In genomic region chr21:25734654-25735220, GRCh38 we compare ENCODE assay signal across 8 cellular contexts. TPM values are rescaled to one million over a fixed set of nuclear protein-coding genes. Genes with fewer than 3 reads are reported as not detected.
DNase-seq lines count a peak whose midpoint lies in the region; ATAC-seq, FAIRE-seq and TF ChIP-seq lines count a peak whose summit lies in the region.

Gene ATP5PF, minus strand, starts transcription at chr21:25734904. Its CDS starts 5,110 bp downstream, at chr21:25729794.
Gene GABPA, plus strand, starts transcription at chr21:25734972. Its CDS starts 6,627 bp downstream, at chr21:25741599.

- peak within 1 kb of the TSS; percentile 91 to 98 (median 96) for H3K4me3 ChIP-seq in esophagus squamous epithelium

- intact Hi-C loops in esophagus squamous epithelium (cut with DNase I), result no loop called here

- no peaks in the 10 kb centered on the region for H3K27me3 ChIP-seq in esophagus squamous epithelium

- H3K9me3 Mint-ChIP-seq in activated T-cell treated with anti-CD3 and anti-CD28 coated beads, Interleukin-2, amount 50 U/mL, for 72 hours, result no peaks in the 10 kb centered on the region

- H3K4me1 Mint-ChIP-seq in activated T-cell treated with anti-CD3 and anti-CD28 coated beads, Interleukin-2, amount 50 U/mL, for 72 hours (ENCODE audit: low read depth), result peaks cover 63% of the 10 kb centered on the region

- H3K27ac ChIP-seq in KOPT-K1 (ENCODE audit: low read depth, low read length, poor library complexity, severe bottlenecking), result peak within 1 kb of the TSS; percentile 97
- peak within 1 kb of the TSS; percentile 99 for H3K27ac ChIP-seq in esophagus squamous epithelium

- H3K36me3 Mint-ChIP-seq in activated T-cell treated with anti-CD3 and anti-CD28 coated beads, Interleukin-2, amount 50 U/mL, for 72 hours (ENCODE audit: insufficient read depth in 2 of 2), result peaks cover 7 to 10% of the 10 kb centered on the region in 2 donors

- peaks cover 9 to 65% (median 40%) of the 10 kb centered on the region in 3 donors for H3K4me1 ChIP-seq in esophagus squamous epithelium

- H3K9me3 ChIP-seq in KOPT-K1 (ENCODE audit: insufficient read depth, low read length, poor library complexity, severe bottlenecking) (no peaks in the 10 kb centered on the region), esophagus squamous epithelium (no peaks in the 10 kb centered on the region)

- WGBS in esophagus squamous epithelium, 2 donors, result 0% methylated on average over 16 to 22 of the region's 33 CpGs

- H3K27ac Mint-ChIP-seq in activated T-cell treated with anti-CD3 and anti-CD28 coated beads, Interleukin-2, amount 50 U/mL, for 72 hours, result peak within 1 kb of the TSS; percentile 100

- peak in 3 of 4 donors; percentile 73 to 90 (median 81) for TF ChIP-seq POLR2A in esophagus squamous epithelium (IDR thresholded peaks at IDR 0.05)

- TF ChIP-seq CTCF in esophagus squamous epithelium (IDR thresholded peaks at IDR 0.05), result peak in 1 of 6 experiments; percentile 19

- peak; percentile 84 for ATAC-seq in GM21786 (IDR thresholded peaks at IDR 0.05; ENCODE audit: unreplicated experiment)
- peak; percentile 94 to 95 for ATAC-seq in activated T-cell treated with anti-CD3 and anti-CD28 coated beads, Interleukin-2, amount 50 U/mL, for 72 hours (replicated peaks in 1 of 2)

- H3K36me3 ChIP-seq in KOPT-K1 (ENCODE audit: insufficient read depth, low read length), result peaks cover 33% of the 10 kb centered on the region
- peaks cover 0 to 25% (median 0%) of the 10 kb centered on the region in 3 donors for H3K36me3 ChIP-seq in esophagus squamous epithelium

- H3K27me3 Mint-ChIP-seq in activated T-cell treated with anti-CD3 and anti-CD28 coated beads, Interleukin-2, amount 50 U/mL, for 72 hours (ENCODE audit: low read depth), result no peaks in the 10 kb centered on the region

- peak; percentile 97 for DNase-seq in DMS79 (lab: John Stamatoyannopoulos, UW)
- peak; percentile 97 for DNase-seq in RCC 7860 (ENCODE audit: low spot score)
- DNase-seq in activated T-cell treated with anti-CD3 and anti-CD28 coated beads, Interleukin-2, amount 50 U/mL, for 72 hours, result peak; percentile 98 to 99
- DNase-seq in esophagus squamous epithelium (lab: John Stamatoyannopoulos, UW), result peak; percentile 89
- peak; percentile 99 for DNase-seq in myocyte (ENCODE audit: low read depth)
- peak; percentile 93 to 94 for DNase-seq in stimulated activated CD8-positive, alpha-beta memory T cell treated with anti-CD3 and anti-CD28 coated beads, Interleukin-7, amount 100 ng/mL, for 48 hours (ENCODE audit: extremely low read depth in 1 of 2, low read depth in 1 of 2)

- peak; percentile 89 for FAIRE-seq in RCC 7860 (lab: Jason Lieb, UNC)

- H3K4me3 Mint-ChIP-seq in activated T-cell treated with anti-CD3 and anti-CD28 coated beads, Interleukin-2, amount 50 U/mL, for 72 hours, result peak within 1 kb of the TSS; percentile 97

RNA-seq across cellular contexts. Expression of gene ATP5PF, which starts in this region (rescaled TPM):
- total RNA-seq in activated T-cell treated with anti-CD3 and anti-CD28 coated beads, Interleukin-2, amount 50 U/mL, for 72 hours, result 10 to 100 TPM; 90.0 to 92.1 TPM
- total RNA-seq in esophagus squamous epithelium (100 to 1,000 TPM; 123 to 192 (median 129) TPM), myocyte (163 and 184 TPM in 2 replicates)
- polyA plus RNA-seq in myocyte (2012), result 243 TPM

RNA-seq across cellular contexts. Expression of gene GABPA, which starts in this region (rescaled TPM):
- total RNA-seq in activated T-cell treated with anti-CD3 and anti-CD28 coated beads, Interleukin-2, amount 50 U/mL, for 72 hours, result 10 to 100 TPM; 27.3 to 29.7 TPM
- total RNA-seq in esophagus squamous epithelium, result 10 to 100 TPM; 11.1 to 18.1 (median 15.9) TPM
- 28.7 and 32.6 TPM in 2 replicates for total RNA-seq in myocyte
- polyA plus RNA-seq in myocyte (2012), result 8.4 TPM

Comparison
In these comparisons a context has a peak if more than half of its experiments do, and no peak if none do; other contexts are left out.
1. Peak in every context shown above with its lines: DNase-seq, ATAC-seq, H3K4me3 ChIP-seq and H3K27ac ChIP-seq.